Comparison of ENCODE assay signal across 16 cellular contexts in genomic region chr20:6886065-6886729, GRCh38.
A peak's percentile ranks its signal among the peaks of the same experiment; 100 is the strongest.
DNase-seq lines count a peak whose midpoint lies in the region; FAIRE-seq and TF ChIP-seq lines count a peak whose summit lies in the region.
"Had no signal": no experiment of that assay in that cellular context is flagged by ENCODE, and none has a peak within 500 bp of the region (broad histone marks: within the 10 kb centered on the region; RNA-seq: fewer than 3 reads in every experiment).

No MANE protein-coding gene starts in this region.

- no peak overlapping the region for H3K27ac ChIP-seq in astrocyte (ENCODE audit: low read depth, low read length)
- no peak overlapping the region for H3K27ac ChIP-seq in adrenal gland
- H3K27ac ChIP-seq: colonic mucosa, Peyer's patch had no signal

- H3K4me3 Mint-ChIP-seq in astrocyte (ENCODE audit: unreplicated experiment): no peak overlapping the region
- H3K4me3 Mint-ChIP-seq in nephron: no peak overlapping the region
- H3K4me3 Mint-ChIP-seq in glutamatergic neuron (ENCODE audit: unreplicated experiment): no peak overlapping the region
- H3K4me3 Mint-ChIP-seq: activated B cell treated with CpG ODN at 0.5 μM for 24 hours had no signal

- H3K79me2 ChIP-seq in astrocyte (ENCODE audit: insufficient read depth, low read length): no peaks in the 10 kb centered on the region

- intact Hi-C loops in adrenal gland (cut with DNase I): no loop called here

- no peaks in the 10 kb centered on the region for H3K4me1 ChIP-seq in astrocyte (ENCODE audit: insufficient read depth, low read length)
- H3K4me1 ChIP-seq in adrenal gland (replicated peaks in 1 of 2): no peaks in the 10 kb centered on the region
- H3K4me1 ChIP-seq: Caco-2, colonic mucosa, HAP-1, Peyer's patch had no signal

- no peak overlapping the region for H2AFZ ChIP-seq in astrocyte (ENCODE audit: low read depth, low read length)

- no peak for FAIRE-seq in astrocyte (lab: Jason Lieb, UNC)

- H3K4me1 Mint-ChIP-seq in astrocyte (ENCODE audit: low read depth, unreplicated experiment) (peaks cover 15% of the 10 kb centered on the region), nephron (peaks cover 37% of the 10 kb centered on the region), glutamatergic neuron (ENCODE audit: low read depth, unreplicated experiment) (no peaks in the 10 kb centered on the region)
- H3K4me1 Mint-ChIP-seq: activated B cell treated with CpG ODN at 0.5 μM for 24 hours had no signal

- H3K27me3 ChIP-seq in astrocyte (ENCODE audit: insufficient read depth, low read length) (no peaks in the 10 kb centered on the region), adrenal gland (no peaks in the 10 kb centered on the region)
- H3K27me3 ChIP-seq: colonic mucosa, Peyer's patch had no signal

- H3K9ac ChIP-seq in astrocyte (ENCODE audit: low read length): no peak overlapping the region

- H3K4me2 ChIP-seq in astrocyte (ENCODE audit: low read length): no peak overlapping the region

- TF ChIP-seq POLR2A in adrenal gland (IDR thresholded peaks at IDR 0.05): no peak

- no peak for TF ChIP-seq CTCF in astrocyte (IDR thresholded peaks at IDR 0.05; ENCODE audit: insufficient read depth, low read depth, low read length)
- TF ChIP-seq CTCF in nephron (IDR thresholded peaks at IDR 0.05; ENCODE audit: unreplicated experiment in 3 of 3): no peak
- no peak for TF ChIP-seq CTCF in glutamatergic neuron (IDR thresholded peaks at IDR 0.05; ENCODE audit: partially characterized antibody, unreplicated experiment)
- TF ChIP-seq CTCF in adrenal gland (IDR thresholded peaks at IDR 0.05): no peak

- H3K36me3 ChIP-seq in astrocyte (ENCODE audit: insufficient read depth, low read length) (no peaks in the 10 kb centered on the region), adrenal gland (replicated peaks in 1 of 2) (no peaks in the 10 kb centered on the region)
- H3K36me3 ChIP-seq: colonic mucosa, HAP-1, Peyer's patch had no signal

- H3K36me3 Mint-ChIP-seq in astrocyte (ENCODE audit: low read depth, unreplicated experiment) (no peaks in the 10 kb centered on the region), nephron (ENCODE audit: low read depth) (no peaks in the 10 kb centered on the region), glutamatergic neuron (ENCODE audit: unreplicated experiment) (no peaks in the 10 kb centered on the region)

- H3K27ac Mint-ChIP-seq in astrocyte (ENCODE audit: unreplicated experiment) (peak overlapping the region; percentile 9), nephron (peak overlapping the region in 2 of 3 experiments; percentile 13 to 29), glutamatergic neuron (ENCODE audit: unreplicated experiment) (no peak overlapping the region)
- H3K27ac Mint-ChIP-seq: activated B cell treated with CpG ODN at 0.5 μM for 24 hours had no signal

- H3K9me3 Mint-ChIP-seq in astrocyte (ENCODE audit: unreplicated experiment) (peaks cover 4% of the 10 kb centered on the region), nephron (no peaks in the 10 kb centered on the region), glutamatergic neuron (ENCODE audit: unreplicated experiment) (no peaks in the 10 kb centered on the region)
- H3K9me3 Mint-ChIP-seq: activated B cell treated with CpG ODN at 0.5 μM for 24 hours had no signal

- DNase-seq in Daoy (ENCODE audit: low read depth) (peak; percentile 8), NCI-H187 treated with DMSO at 0.1 percent for 48 hours (lab: John Stamatoyannopoulos, UW) (peak; percentile 35), astrocyte (ENCODE audit: low read depth) (no peak), DMS153 (lab: John Stamatoyannopoulos, UW) (no peak), glutamatergic neuron (no peak), adrenal gland (no peak), occipital lobe (lab: John Stamatoyannopoulos, UW) (no peak)
- DNase-seq: activated B cell treated with CpG ODN at 0.5 μM for 24 hours; Caco-2; colonic mucosa; GF-D8; kidney glomerular epithelial cell; Peyer's patch; stimulated activated CD4-positive, alpha-beta T cell treated with anti-CD3 and anti-CD28 coated beads, Interleukin-15, amount 100 ng/mL, for 24 hours had no signal

- no peaks in the 10 kb centered on the region for H3K9me3 ChIP-seq in astrocyte (ENCODE audit: insufficient read depth, low read depth, low read length)
- H3K9me3 ChIP-seq in adrenal gland (replicated peaks in 1 of 3): no peaks in the 10 kb centered on the region
- H3K9me3 ChIP-seq: Caco-2, colonic mucosa, HAP-1, Peyer's patch had no signal

- H3K27me3 Mint-ChIP-seq in astrocyte (ENCODE audit: low read depth, unreplicated experiment) (peaks cover 4% of the 10 kb centered on the region), nephron (ENCODE audit: low read depth) (peaks cover 8% of the 10 kb centered on the region), glutamatergic neuron (ENCODE audit: unreplicated experiment) (no peaks in the 10 kb centered on the region)
- H3K27me3 Mint-ChIP-seq: activated B cell treated with CpG ODN at 0.5 μM for 24 hours had no signal

- H4K20me1 ChIP-seq in astrocyte (ENCODE audit: insufficient read depth, low read length): no peaks in the 10 kb centered on the region

- 77 to 88% (median 83%) methylated on average over 6 to 8 of the region's 8 CpGs for WGBS in adrenal gland, 4 donors

- no peak overlapping the region for H3K4me3 ChIP-seq in astrocyte (ENCODE audit: insufficient read depth, low read depth, low read length)
- H3K4me3 ChIP-seq in adrenal gland: no peak overlapping the region
- H3K4me3 ChIP-seq: colonic mucosa, HAP-1, Peyer's patch had no signal

Comparison
In these comparisons a context has a peak if more than half of its experiments do, and no peak if none do; other contexts are left out.
1. DNase-seq: peak in Daoy (single experiment) and NCI-H187 treated with DMSO at 0.1 percent for 48 hours (single experiment); none in astrocyte (single experiment), DMS153 (single experiment), glutamatergic neuron (single experiment), adrenal gland (0 of 7) and occipital lobe (single experiment).